In genomic region chr12:7108928-7109920, GRCh38 we compare ENCODE assay signal across 8 cellular contexts. TPM values are rescaled to one million over a fixed set of nuclear protein-coding genes. Genes with fewer than 3 reads are reported as not detected.
DNase-seq lines count a peak whose midpoint lies in the region; ATAC-seq and TF ChIP-seq lines count a peak whose summit lies in the region.

A gene with protein sequence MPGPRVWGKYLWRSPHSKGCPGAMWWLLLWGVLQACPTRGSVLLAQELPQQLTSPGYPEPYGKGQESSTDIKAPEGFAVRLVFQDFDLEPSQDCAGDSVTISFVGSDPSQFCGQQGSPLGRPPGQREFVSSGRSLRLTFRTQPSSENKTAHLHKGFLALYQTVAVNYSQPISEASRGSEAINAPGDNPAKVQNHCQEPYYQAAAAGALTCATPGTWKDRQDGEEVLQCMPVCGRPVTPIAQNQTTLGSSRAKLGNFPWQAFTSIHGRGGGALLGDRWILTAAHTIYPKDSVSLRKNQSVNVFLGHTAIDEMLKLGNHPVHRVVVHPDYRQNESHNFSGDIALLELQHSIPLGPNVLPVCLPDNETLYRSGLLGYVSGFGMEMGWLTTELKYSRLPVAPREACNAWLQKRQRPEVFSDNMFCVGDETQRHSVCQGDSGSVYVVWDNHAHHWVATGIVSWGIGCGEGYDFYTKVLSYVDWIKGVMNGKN (minus strand): TSS chr12:7109214. CDS start chr12:7109180, 34 bp downstream.

- intact Hi-C loops in Caco-2 (cut with micrococcal nuclease; ENCODE audit: unreplicated experiment): loop anchor here (1.0 to 5.0 kb wide), 6 partner anchors 17 to 163 kb away; partner anchors contain the start of genes C1R, C1S and LPCAT3
- intact Hi-C loops in activated CD4-positive, alpha-beta T cell treated with anti-CD3 and anti-CD28 coated beads for 36 hours (cut with DNase I, micrococcal nuclease): loop anchor here (1.0 to 10.0 kb wide), 10 partner anchors 21 to 384 kb away; partner anchors contain the start of genes C12orf57 (in 2 of the 2), EMG1 (in 2 of the 2), LPCAT3 (in 2 of the 2) and PHB2 (in 2 of the 2)

- TF ChIP-seq CTCF in Caco-2 (IDR thresholded peaks at IDR 0.05; ENCODE audit: insufficient read depth in 1 of 2, low read depth in 1 of 2, low read length in 1 of 2, severe bottlenecking in 1 of 2, unreplicated experiment in 1 of 2): peak; percentile 98 to 99

- no peaks in the 10 kb centered on the region for H3K4me1 ChIP-seq in Caco-2

- TSS peak; percentile 51 for BruUV-seq in Caco-2 (replicated peaks; lab: Mats Ljungman, UMichigan)

- ATAC-seq in HG02678 (IDR thresholded peaks at IDR 0.05; ENCODE audit: unreplicated experiment) (peak; percentile 36), GM21825 (IDR thresholded peaks at IDR 0.05; ENCODE audit: unreplicated experiment) (no peak)
- ATAC-seq in activated CD4-positive, alpha-beta T cell treated with anti-CD3 and anti-CD28 coated beads for 36 hours: peak; percentile 33

- peak within 1 kb of the TSS; percentile 85 for H3K4me3 Mint-ChIP-seq in Caco-2 (ENCODE audit: unreplicated experiment)
- H3K4me3 Mint-ChIP-seq in activated CD4-positive, alpha-beta T cell treated with anti-CD3 and anti-CD28 coated beads for 36 hours: peak within 1 kb of the TSS; percentile 92

- POLR2A ChIA-PET in Caco-2 (lab: Charles Lee): interaction anchor here (0.6 to 3.1 kb wide), 8 partner anchors 13 to 164 kb away, joined by 3 to 50 read pairs (median 5); partner anchors contain the start of genes C12orf57, PEX5 and RNU7-1
- POLR2A ChIA-PET in activated CD4-positive, alpha-beta T cell treated with anti-CD3 and anti-CD28 coated beads for 36 hours (lab: Charles Lee): interaction anchor here (0.7 to 3.2 kb wide), 5 partner anchors 19 to 236 kb away, joined by 3 to 34 read pairs (median 3); partner anchors contain the start of genes C12orf57, RNU7-1 and SPSB2

- H3K4me3 ChIP-seq in Caco-2 (ENCODE audit: low read depth, low read length): peak within 1 kb of the TSS; percentile 80

- no peaks in the 10 kb centered on the region for H3K27me3 Mint-ChIP-seq in Caco-2 (ENCODE audit: insufficient read depth, unreplicated experiment)
- H3K27me3 Mint-ChIP-seq in activated CD4-positive, alpha-beta T cell treated with anti-CD3 and anti-CD28 coated beads for 36 hours: no peaks in the 10 kb centered on the region

- H3K36me3 ChIP-seq in Caco-2 (ENCODE audit: control insufficient read depth, insufficient read depth, low read length): peaks cover 1% of the 10 kb centered on the region; the same call in 1 of the 2 replicates

- H3K27ac Mint-ChIP-seq in Caco-2 (ENCODE audit: unreplicated experiment): peak within 1 kb of the TSS; percentile 74
- H3K27ac Mint-ChIP-seq in activated CD4-positive, alpha-beta T cell treated with anti-CD3 and anti-CD28 coated beads for 36 hours: peak within 1 kb of the TSS; percentile 94

- CTCF ChIA-PET in Caco-2 (lab: Charles Lee): interaction anchor here (0.6 to 3.4 kb wide), 20 partner anchors 12 to 698 kb away, joined by 3 to 58 read pairs (median 6); partner anchors contain the start of genes C12orf57, C1S, ENO2 and LPCAT3
- CTCF ChIA-PET in activated CD4-positive, alpha-beta T cell treated with anti-CD3 and anti-CD28 coated beads for 36 hours (lab: Charles Lee): interaction anchor here (0.6 to 5.1 kb wide), 32 partner anchors 9 to 240 kb away, joined by 3 to 41 read pairs (median 4); partner anchors contain the start of genes C12orf57, LPCAT3 and RNU7-1

- H3K27me3 ChIP-seq in Caco-2 (replicated peaks; ENCODE audit: control insufficient read depth, insufficient read depth, low read length) (no peaks in the 10 kb centered on the region), layer of hippocampus (ENCODE audit: control insufficient read depth, insufficient read depth, low read length) (no peaks in the 10 kb centered on the region)

- peaks cover 15% of the 10 kb centered on the region for H3K9me3 Mint-ChIP-seq in Caco-2 (ENCODE audit: unreplicated experiment)
- peaks cover 8% of the 10 kb centered on the region for H3K9me3 Mint-ChIP-seq in activated CD4-positive, alpha-beta T cell treated with anti-CD3 and anti-CD28 coated beads for 36 hours (ENCODE audit: low read depth)

- H3K4me1 Mint-ChIP-seq in Caco-2 (ENCODE audit: low read depth, unreplicated experiment): peaks cover 12% of the 10 kb centered on the region
- peaks cover 43% of the 10 kb centered on the region for H3K4me1 Mint-ChIP-seq in activated CD4-positive, alpha-beta T cell treated with anti-CD3 and anti-CD28 coated beads for 36 hours

- H3K27ac ChIP-seq in cingulate gyrus (ENCODE audit: low read depth, low read length): peak within 1 kb of the TSS; percentile 69
- H3K27ac ChIP-seq in layer of hippocampus (ENCODE audit: low read depth, low read length): peak within 1 kb of the TSS; percentile 77

- H3K36me3 Mint-ChIP-seq in Caco-2 (ENCODE audit: insufficient read depth, unreplicated experiment): peaks cover 32% of the 10 kb centered on the region
- H3K36me3 Mint-ChIP-seq in activated CD4-positive, alpha-beta T cell treated with anti-CD3 and anti-CD28 coated beads for 36 hours (ENCODE audit: low read depth): peaks cover 43% of the 10 kb centered on the region

- H3K9me3 ChIP-seq in Caco-2: peaks cover 15% of the 10 kb centered on the region

- DNase-seq in Caco-2 (peak; percentile 92 to 96), NCI-H446 treated with DMSO at 0.1 percent for 48 hours (lab: John Stamatoyannopoulos, UW) (peak; percentile 36)
- DNase-seq in activated CD4-positive, alpha-beta T cell treated with anti-CD3 and anti-CD28 coated beads for 36 hours: peak; percentile 90
- DNase-seq in stimulated activated CD4-positive, alpha-beta T cell treated with anti-CD3 and anti-CD28 coated beads, Interleukin-1b, Interleukin-23, amount 100 ng/mL, for 1 hour (ENCODE audit: low read depth in 2 of 2): peak; percentile 39 to 77

RNA-seq across cellular contexts. Expression of the gene that starts here (rescaled TPM):
- total RNA-seq in Caco-2 (2022): 38.7 and 40.2 TPM in 2 replicates
- 10 to 100 TPM; 17.3 to 18.9 TPM for total RNA-seq in activated CD4-positive, alpha-beta T cell treated with anti-CD3 and anti-CD28 coated beads for 36 hours

Comparison
In these comparisons a context has a peak if more than half of its experiments do, and no peak if none do; other contexts are left out.
1. DNase-seq: peak in every context shown above with its lines; median percentile 94 in Caco-2; 90 in activated CD4-positive, alpha-beta T cell treated with anti-CD3 and anti-CD28 coated beads for 36 hours; 58 in stimulated activated CD4-positive, alpha-beta T cell treated with anti-CD3 and anti-CD28 coated beads, Interleukin-1b, Interleukin-23, amount 100 ng/mL, for 1 hour; 36 in NCI-H446 treated with DMSO at 0.1 percent for 48 hours.